ENCODE assay signal across 1 cellular context in the genomic region with DNA sequence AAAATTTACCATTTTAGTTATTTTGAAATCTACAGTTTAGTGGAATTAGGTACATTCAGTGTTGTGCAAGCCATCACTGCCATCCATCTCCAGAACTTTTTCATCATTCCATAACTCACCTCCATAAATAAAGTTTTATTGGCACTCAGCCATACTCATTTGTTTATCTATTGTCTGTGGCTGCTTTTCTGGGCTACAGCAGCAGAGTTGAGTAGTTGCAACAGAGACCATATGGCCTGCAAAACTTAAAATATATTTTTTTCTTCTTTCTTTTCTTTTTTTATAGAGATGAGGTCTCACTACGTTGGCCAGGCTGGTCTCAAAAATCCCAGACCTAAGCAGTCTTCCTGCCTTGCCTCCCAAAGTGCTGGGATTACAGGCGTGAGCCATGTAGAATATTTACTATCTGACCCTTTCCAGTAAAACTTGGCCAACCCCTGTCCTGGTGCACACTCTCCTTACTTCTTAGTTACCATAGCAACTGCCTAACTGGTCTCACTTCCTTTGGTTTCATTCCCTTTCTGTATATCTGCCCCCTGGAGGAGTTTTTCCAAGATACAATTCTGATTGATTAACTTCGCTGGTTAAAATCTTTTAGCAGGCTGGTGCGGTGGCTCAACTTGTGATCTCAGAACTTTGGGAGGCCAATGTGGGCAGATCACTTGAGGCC.
TF ChIP-seq lines count a peak whose summit lies in the region.

No MANE protein-coding gene starts in this region.

TF ChIP-seq in GM23338, 12 proteins besides CTCF, POLR2A, EP300 and RAD21 (continued from another document):
- TF ChIP-seq, protein P1, sequence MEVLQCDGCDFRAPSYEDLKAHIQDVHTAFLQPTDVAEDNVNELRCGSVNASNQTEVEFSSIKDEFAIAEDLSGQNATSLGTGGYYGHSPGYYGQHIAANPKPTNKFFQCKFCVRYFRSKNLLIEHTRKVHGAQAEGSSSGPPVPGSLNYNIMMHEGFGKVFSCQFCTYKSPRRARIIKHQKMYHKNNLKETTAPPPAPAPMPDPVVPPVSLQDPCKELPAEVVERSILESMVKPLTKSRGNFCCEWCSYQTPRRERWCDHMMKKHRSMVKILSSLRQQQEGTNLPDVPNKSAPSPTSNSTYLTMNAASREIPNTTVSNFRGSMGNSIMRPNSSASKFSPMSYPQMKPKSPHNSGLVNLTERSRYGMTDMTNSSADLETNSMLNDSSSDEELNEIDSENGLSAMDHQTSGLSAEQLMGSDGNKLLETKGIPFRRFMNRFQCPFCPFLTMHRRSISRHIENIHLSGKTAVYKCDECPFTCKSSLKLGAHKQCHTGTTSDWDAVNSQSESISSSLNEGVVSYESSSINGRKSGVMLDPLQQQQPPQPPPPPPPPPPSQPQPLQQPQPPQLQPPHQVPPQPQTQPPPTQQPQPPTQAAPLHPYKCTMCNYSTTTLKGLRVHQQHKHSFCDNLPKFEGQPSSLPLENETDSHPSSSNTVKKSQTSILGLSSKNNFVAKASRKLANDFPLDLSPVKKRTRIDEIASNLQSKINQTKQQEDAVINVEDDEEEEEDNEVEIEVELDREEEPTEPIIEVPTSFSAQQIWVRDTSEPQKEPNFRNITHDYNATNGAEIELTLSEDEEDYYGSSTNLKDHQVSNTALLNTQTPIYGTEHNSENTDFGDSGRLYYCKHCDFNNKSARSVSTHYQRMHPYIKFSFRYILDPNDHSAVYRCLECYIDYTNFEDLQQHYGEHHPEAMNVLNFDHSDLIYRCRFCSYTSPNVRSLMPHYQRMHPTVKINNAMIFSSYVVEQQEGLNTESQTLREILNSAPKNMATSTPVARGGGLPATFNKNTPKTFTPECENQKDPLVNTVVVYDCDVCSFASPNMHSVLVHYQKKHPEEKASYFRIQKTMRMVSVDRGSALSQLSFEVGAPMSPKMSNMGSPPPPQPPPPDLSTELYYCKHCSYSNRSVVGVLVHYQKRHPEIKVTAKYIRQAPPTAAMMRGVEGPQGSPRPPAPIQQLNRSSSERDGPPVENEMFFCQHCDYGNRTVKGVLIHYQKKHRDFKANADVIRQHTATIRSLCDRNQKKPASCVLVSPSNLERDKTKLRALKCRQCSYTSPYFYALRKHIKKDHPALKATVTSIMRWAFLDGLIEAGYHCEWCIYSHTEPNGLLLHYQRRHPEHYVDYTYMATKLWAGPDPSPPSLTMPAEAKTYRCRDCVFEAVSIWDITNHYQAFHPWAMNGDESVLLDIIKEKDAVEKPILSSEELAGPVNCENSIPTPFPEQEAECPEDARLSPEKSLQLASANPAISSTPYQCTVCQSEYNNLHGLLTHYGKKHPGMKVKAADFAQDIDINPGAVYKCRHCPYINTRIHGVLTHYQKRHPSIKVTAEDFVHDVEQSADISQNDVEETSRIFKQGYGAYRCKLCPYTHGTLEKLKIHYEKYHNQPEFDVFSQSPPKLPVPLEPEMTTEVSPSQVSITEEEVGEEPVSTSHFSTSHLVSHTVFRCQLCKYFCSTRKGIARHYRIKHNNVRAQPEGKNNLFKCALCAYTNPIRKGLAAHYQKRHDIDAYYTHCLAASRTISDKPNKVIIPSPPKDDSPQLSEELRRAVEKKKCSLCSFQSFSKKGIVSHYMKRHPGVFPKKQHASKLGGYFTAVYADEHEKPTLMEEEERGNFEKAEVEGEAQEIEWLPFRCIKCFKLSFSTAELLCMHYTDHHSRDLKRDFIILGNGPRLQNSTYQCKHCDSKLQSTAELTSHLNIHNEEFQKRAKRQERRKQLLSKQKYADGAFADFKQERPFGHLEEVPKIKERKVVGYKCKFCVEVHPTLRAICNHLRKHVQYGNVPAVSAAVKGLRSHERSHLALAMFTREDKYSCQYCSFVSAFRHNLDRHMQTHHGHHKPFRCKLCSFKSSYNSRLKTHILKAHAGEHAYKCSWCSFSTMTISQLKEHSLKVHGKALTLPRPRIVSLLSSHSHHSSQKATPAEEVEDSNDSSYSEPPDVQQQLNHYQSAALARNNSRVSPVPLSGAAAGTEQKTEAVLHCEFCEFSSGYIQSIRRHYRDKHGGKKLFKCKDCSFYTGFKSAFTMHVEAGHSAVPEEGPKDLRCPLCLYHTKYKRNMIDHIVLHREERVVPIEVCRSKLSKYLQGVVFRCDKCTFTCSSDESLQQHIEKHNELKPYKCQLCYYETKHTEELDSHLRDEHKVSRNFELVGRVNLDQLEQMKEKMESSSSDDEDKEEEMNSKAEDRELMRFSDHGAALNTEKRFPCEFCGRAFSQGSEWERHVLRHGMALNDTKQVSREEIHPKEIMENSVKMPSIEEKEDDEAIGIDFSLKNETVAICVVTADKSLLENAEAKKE (CRISPR knock-in tag; IDR thresholded peaks at IDR 0.05), result no peak
- TF ChIP-seq ZNF114 (CRISPR knock-in tag; IDR thresholded peaks at IDR 0.05) (no peak), POLR2AphosphoS5 (IDR thresholded peaks at IDR 0.05; ENCODE audit: low read depth) (no peak), JUNB (IDR thresholded peaks at IDR 0.05; ENCODE audit: unreplicated experiment) (no peak), EZH2phosphoT487 (IDR thresholded peaks at IDR 0.05; ENCODE audit: unreplicated experiment) (no peak)
